ENCODE assay signal across 8 cellular contexts in genomic region chr16:30956601-30957455, GRCh38. TPM values are rescaled to one million over a fixed set of nuclear protein-coding genes. Genes with fewer than 3 reads are reported as not detected.
DNase-seq lines count a peak whose midpoint lies in the region; ATAC-seq and TF ChIP-seq lines count a peak whose summit lies in the region.

No MANE protein-coding gene starts in this region.

- H3K36me3 ChIP-seq in mammary epithelial cell (ENCODE audit: insufficient read depth, low read length) = peaks cover 15% of the 10 kb centered on the region

- peak overlapping the region; percentile 96 for H2AFZ ChIP-seq in mammary epithelial cell (ENCODE audit: low read depth, low read length)

- CTCF ChIA-PET in mammary epithelial cell (lab: Charles Lee; ENCODE audit: low non-redundant PET) = no interaction called here

- dilution Hi-C loops in mammary epithelial cell (cut with HindIII; ENCODE audit: low sequenced_read_pairs) = no loop called here

- peak; percentile 33 for TF ChIP-seq CTCF in GM12865 (IDR thresholded peaks at IDR 0.05; ENCODE audit: insufficient read depth, low read depth, low read length, missing control alignments)
- 0 out of 2 replicates have a peak, but pooled peaks have one; percentile 9 for TF ChIP-seq CTCF in WI38 (IDR thresholded peaks at IDR 0.05; ENCODE audit: low read depth, low read length)
- peak in 1 of 2 donors; percentile 35 for TF ChIP-seq CTCF in mammary epithelial cell (conservative IDR thresholded peaks at IDR 0.05 in 1 of 2, IDR thresholded peaks at IDR 0.05 in 1 of 2; ENCODE audit: extremely low read depth in 1 of 2, insufficient read depth in 1 of 2, low read depth in 1 of 2, low read length in 2 of 2)

- H3K36me3 Mint-ChIP-seq in immature natural killer cell = peaks cover 12 to 20% (median 13%) of the 10 kb centered on the region in 3 donors

- H3K27me3 ChIP-seq in mammary epithelial cell (ENCODE audit: insufficient read depth, low read length) = no peaks in the 10 kb centered on the region

- ATAC-seq in HG02759 (IDR thresholded peaks at IDR 0.05; ENCODE audit: unreplicated experiment) = peak; percentile 48

- H3K9me3 Mint-ChIP-seq in immature natural killer cell = no peaks in the 10 kb centered on the region

- H3K4me3 Mint-ChIP-seq in immature natural killer cell = peak overlapping the region; percentile 95 to 97 (median 97)

- H3K4me2 ChIP-seq in mammary epithelial cell (ENCODE audit: insufficient read depth, low read depth, low read length) = peak overlapping the region; percentile 85

- in situ Hi-C loops in mammary epithelial cell (cut with MboI; ENCODE audit: low sequenced_read_pairs in 2 of 2) = no loop called here

- no peaks in the 10 kb centered on the region for H3K9me3 ChIP-seq in mammary epithelial cell (replicated peaks; ENCODE audit: insufficient read depth, low read length)

- H3K4me1 ChIP-seq in mammary epithelial cell (ENCODE audit: insufficient read depth, low read length) = peaks cover 15% of the 10 kb centered on the region

- peak overlapping the region; percentile 91 for H3K27ac ChIP-seq in mammary epithelial cell (ENCODE audit: insufficient read depth, low read depth, low read length)

- peaks cover 15 to 24% (median 19%) of the 10 kb centered on the region in 3 donors for H3K27me3 Mint-ChIP-seq in immature natural killer cell (ENCODE audit: low read depth in 3 of 3)

- H4K20me1 ChIP-seq in mammary epithelial cell (ENCODE audit: insufficient read depth, low read length) = no peaks in the 10 kb centered on the region

- H3K9ac ChIP-seq in mammary epithelial cell (ENCODE audit: insufficient read depth, low read length) = peak overlapping the region; percentile 97

- H3K4me3 ChIP-seq in GM12865 (ENCODE audit: low read depth, low read length) (peak overlapping the region; percentile 69), WI38 (ENCODE audit: low read depth, low read length) (peak overlapping the region; percentile 85), mammary epithelial cell (replicated peaks in 1 of 3; ENCODE audit: insufficient read depth in 1 of 3, low read depth in 2 of 3, low read length in 3 of 3) (peak overlapping the region; percentile 91 to 95 (median 93))

- H3K4me1 Mint-ChIP-seq in immature natural killer cell = peaks cover 38 to 50% of the 10 kb centered on the region in 2 donors

- WGBS in mammary epithelial cell (ENCODE audit: low coverage, missing lambda C conversion rate) = 40% methylated on average over 20 of the region's 42 CpGs

- peak; percentile 93 for DNase-seq in GM12865 (ENCODE audit: low read depth)
- peak; percentile 83 for DNase-seq in NCI-H2171 (lab: John Stamatoyannopoulos, UW)
- peak; percentile 86 for DNase-seq in mammary epithelial cell
- DNase-seq in immature natural killer cell = peak; percentile 78 to 82 (median 81)
- DNase-seq in stimulated activated CD4-positive, alpha-beta T cell treated with anti-CD3 and anti-CD28 coated beads, Interleukin-12 subunit alpha, Interleukin-12 subunit beta, amount 100 ng/mL, for 4 hours = peak; percentile 92
- no peak for DNase-seq in inferior parietal cortex (ENCODE audit: extremely low spot score)

- intact Hi-C loops in mammary epithelial cell (cut with micrococcal nuclease) = loop anchor here (1.0 to 10.0 kb wide), 2 partner anchors 35 to 908 kb away; no protein-coding TSS in a partner anchor

- peak overlapping the region; percentile 95 to 99 (median 97) for H3K27ac Mint-ChIP-seq in immature natural killer cell

- H3K79me2 ChIP-seq in mammary epithelial cell (ENCODE audit: insufficient read depth, low read length) = peaks cover 30% of the 10 kb centered on the region

- TSS peak; percentile 57 for BruUV-seq in mammary epithelial cell (replicated peaks; lab: Mats Ljungman, UMichigan)

RNA-seq across cellular contexts. Expression of gene SETD1A, which starts 0.7 kb away (rescaled TPM):
- 10 to 100 TPM in 1 of 2 donors, 1 to 10 TPM in 1; 8.5 to 14.8 TPM for total RNA-seq in mammary epithelial cell
- polyA plus RNA-seq in mammary epithelial cell (2.6 TPM), immature natural killer cell (1 to 10 TPM in 2 of 3 donors, not detected in 1; 1.8 to 2.4 TPM)
- 10.4 TPM for polyA minus RNA-seq in mammary epithelial cell

RNA-seq across cellular contexts. Expression of gene ORAI3, which starts 8.0 kb away (rescaled TPM):
- total RNA-seq in mammary epithelial cell = 10 to 100 TPM; 31.7 to 37.2 TPM
- polyA plus RNA-seq in mammary epithelial cell = 31.2 TPM
- polyA minus RNA-seq in mammary epithelial cell = 29.5 TPM
- polyA plus RNA-seq in immature natural killer cell = 10 to 100 TPM; 31.4 to 50.0 (median 40.3) TPM

RNA-seq across cellular contexts. Expression of gene HSD3B7, which starts 28.2 kb away (rescaled TPM):
- total RNA-seq in mammary epithelial cell = 1 to 10 TPM; 3.8 to 3.9 TPM
- 3.3 TPM for polyA plus RNA-seq in mammary epithelial cell
- 1.1 TPM for polyA minus RNA-seq in mammary epithelial cell
- not detected for polyA plus RNA-seq in immature natural killer cell

RNA-seq across cellular contexts. Expression of gene FBXL19, which starts 33.5 kb away (rescaled TPM):
- 10 to 100 TPM; 18.5 to 24.9 TPM for total RNA-seq in mammary epithelial cell
- 8.4 TPM for polyA plus RNA-seq in mammary epithelial cell
- polyA minus RNA-seq in mammary epithelial cell = 28.9 TPM
- polyA plus RNA-seq in immature natural killer cell = 1 to 10 TPM in 1 of 3 donors, under 1 TPM in 2; 0.18 to 1.1 (median 0.22) TPM

RNA-seq across cellular contexts. Expression of gene STX1B, which starts 53.6 kb away (rescaled TPM):
- 1 to 10 TPM in 1 of 2 donors, under 1 TPM in 1; 0.33 to 1.1 TPM for total RNA-seq in mammary epithelial cell
- 0.80 TPM for polyA plus RNA-seq in mammary epithelial cell
- 0.16 TPM for polyA minus RNA-seq in mammary epithelial cell
- polyA plus RNA-seq in immature natural killer cell = not detected
